ENCODE assay signal across 17 cellular contexts in the genomic region with DNA sequence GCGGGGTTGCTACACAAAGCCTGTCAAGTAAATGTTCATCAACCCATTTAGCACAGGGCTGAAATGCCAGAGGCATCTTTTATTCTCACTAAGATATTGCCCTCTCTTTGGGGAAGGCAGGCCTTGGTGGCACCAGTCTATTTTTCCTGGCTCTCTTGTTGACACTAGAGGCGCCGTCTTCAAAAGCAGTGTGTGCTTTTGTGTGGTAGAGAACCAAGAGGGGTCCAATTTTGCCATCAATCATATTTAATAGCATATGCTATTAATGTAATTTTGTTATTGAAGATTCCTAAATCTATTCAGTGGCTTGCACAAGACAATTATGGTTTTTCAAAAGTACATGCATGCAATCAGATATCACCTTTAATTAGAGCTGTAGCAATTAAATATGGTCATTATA.
DNase-seq lines count a peak whose midpoint lies in the region; TF ChIP-seq lines count a peak whose summit lies in the region.
"Had no signal": no experiment of that assay in that cellular context is flagged by ENCODE, and none has a peak within 500 bp of the region (broad histone marks: within the 10 kb centered on the region; RNA-seq: fewer than 3 reads in every experiment).

No MANE protein-coding gene starts in this region.

- H2BK20ac ChIP-seq in H9 (ENCODE audit: low read depth, low read length, poor library complexity, severe bottlenecking) = no peak overlapping the region

- H4K8ac ChIP-seq in H9 (replicated peaks; ENCODE audit: insufficient read length, low read depth, low read length) = no peak overlapping the region

- no peaks in the 10 kb centered on the region for H3K27me3 ChIP-seq in H9 (ENCODE audit: insufficient read depth, low read length)
- H3K27me3 ChIP-seq in CD8-positive, alpha-beta memory T cell (ENCODE audit: insufficient read depth, low read length, poor library complexity, severe bottlenecking) = no peaks in the 10 kb centered on the region

- no peak overlapping the region for H3K56ac ChIP-seq in H9 (ENCODE audit: insufficient read length, low read depth, low read length)

- H3K4me2 ChIP-seq in H9 (ENCODE audit: insufficient read depth, insufficient read length, low read length) = no peak overlapping the region
- H3K4me2 ChIP-seq: GM23338 had no signal

- no peak overlapping the region for H3K23ac ChIP-seq in H9 (ENCODE audit: insufficient read length, low read depth, low read length)

- no peak overlapping the region for H3K4me3 Mint-ChIP-seq in H9
- H3K4me3 Mint-ChIP-seq in CD8-positive, alpha-beta memory T cell = no peak overlapping the region
- H3K4me3 Mint-ChIP-seq: GM23338, HFFc6 had no signal

- no peak overlapping the region for H3K4ac ChIP-seq in H9 (ENCODE audit: low read depth, low read length)

- H3K36me3 ChIP-seq in CD8-positive, alpha-beta memory T cell (ENCODE audit: insufficient read depth, low read length) = no peaks in the 10 kb centered on the region
- H3K36me3 ChIP-seq: BE2C had no signal

- H4K20me1 ChIP-seq in H9 (ENCODE audit: control insufficient read depth, insufficient read depth, insufficient read length) = no peaks in the 10 kb centered on the region

- H2BK120ac ChIP-seq in H9 (ENCODE audit: low read depth, low read length, poor library complexity, severe bottlenecking) = no peak overlapping the region

- H2AK5ac ChIP-seq in H9 (ENCODE audit: insufficient read length, low read length) = no peak overlapping the region

- no peaks in the 10 kb centered on the region for H3K36me3 Mint-ChIP-seq in H9 (ENCODE audit: insufficient read depth in 1 of 3, low read depth in 3 of 3)
- peaks cover 0 to 2% (median 0%) of the 10 kb centered on the region in 3 donors for H3K36me3 Mint-ChIP-seq in CD8-positive, alpha-beta memory T cell
- H3K36me3 Mint-ChIP-seq: CD4-positive, CD25-positive, alpha-beta regulatory T cell had no signal

- DNase-seq in COR-L47 (lab: John Stamatoyannopoulos, UW) (peak; percentile 46), H9 (no peak), NCI-H69 (lab: John Stamatoyannopoulos, UW) (peak; percentile 78), retina (peak; percentile 58), NOMO-1 (lab: John Stamatoyannopoulos, UW; ENCODE audit: unreplicated experiment in 2 of 2) (no peak)
- no peak for DNase-seq in CD8-positive, alpha-beta memory T cell
- no peak for DNase-seq in stimulated activated CD4-positive, alpha-beta T cell treated with anti-CD3 and anti-CD28 coated beads, Interleukin-1b, Interleukin-23, amount 100 ng/mL, for 48 hours
- DNase-seq: ACHN; BE2C; C1 segment of cervical spinal cord; CD4-positive, CD25-positive, alpha-beta regulatory T cell; DMS153; DMS79; GDM1; HFFc6; IMR-90 had no signal

- no peak overlapping the region for H3K27ac Mint-ChIP-seq in H9
- H3K27ac Mint-ChIP-seq in CD8-positive, alpha-beta memory T cell = no peak overlapping the region
- H3K27ac Mint-ChIP-seq: CD4-positive, CD25-positive, alpha-beta regulatory T cell; GM23338; HFFc6 had no signal

- H3K27ac ChIP-seq in H9 (ENCODE audit: insufficient read length, low read depth, low read length) = no peak overlapping the region
- no peak overlapping the region for H3K27ac ChIP-seq in CD8-positive, alpha-beta memory T cell (ENCODE audit: low read depth, low read length)

- no peak overlapping the region for H2BK12ac ChIP-seq in H9 (ENCODE audit: insufficient read length, low read depth, low read length)

- H2BK15ac ChIP-seq in H9 (ENCODE audit: low read depth, low read length) = no peak overlapping the region

- no peak overlapping the region for H2BK5ac ChIP-seq in H9 (ENCODE audit: insufficient read length, low read length)

- no peak overlapping the region for H4K5ac ChIP-seq in H9 (ENCODE audit: insufficient read length, low read depth, low read length)

- H4K91ac ChIP-seq in H9 (ENCODE audit: insufficient read length, low read depth, low read length) = no peak overlapping the region

- H3K23me2 ChIP-seq in H9 (ENCODE audit: insufficient read length, low read depth, low read length, poor library complexity, severe bottlenecking) = no peaks in the 10 kb centered on the region

- no peaks in the 10 kb centered on the region for H3K79me1 ChIP-seq in H9 (ENCODE audit: insufficient read depth, low read depth, low read length, poor library complexity, severe bottlenecking)

- POLR2A ChIA-PET in CD8-positive, alpha-beta memory T cell (lab: Charles Lee) = no interaction called here

- H3K4me3 ChIP-seq in CD8-positive, alpha-beta memory T cell (ENCODE audit: low read length) = no peak overlapping the region
- H3K4me3 ChIP-seq: GM23338 had no signal

- TF ChIP-seq CTCF in H9 (conservative IDR thresholded peaks at IDR 0.05) = 0 out of 3 replicates have a peak, but pooled peaks have one; percentile 17

- WGBS in H9 (ENCODE audit: extremely low coverage, insufficient read length, low lambda C conversion rate) = no CpG with 5 or more reads among the region's 3 CpGs

- H3K4me1 ChIP-seq in H9 (ENCODE audit: insufficient read depth, low read length) = no peaks in the 10 kb centered on the region
- H3K4me1 ChIP-seq in CD8-positive, alpha-beta memory T cell (ENCODE audit: insufficient read depth, low read length) = no peaks in the 10 kb centered on the region
- H3K4me1 ChIP-seq: BE2C had no signal

- no peak overlapping the region for H3K9ac ChIP-seq in H9 (ENCODE audit: extremely low read depth, insufficient read length, low read length)

- no peak overlapping the region for H3T11ph ChIP-seq in H9 (ENCODE audit: low read length)

- H2AFZ ChIP-seq in H9 (ENCODE audit: low read length) = no peak overlapping the region
- H2AFZ ChIP-seq: GM23338 had no signal

- H3K9me3 Mint-ChIP-seq in H9 = no peaks in the 10 kb centered on the region
- peaks cover 5 to 18% (median 12%) of the 10 kb centered on the region in 5 donors for H3K9me3 Mint-ChIP-seq in CD8-positive, alpha-beta memory T cell
- H3K9me3 Mint-ChIP-seq: GM23338, HFFc6 had no signal

- peaks cover 20 to 37% of the 10 kb centered on the region in 2 experiments for H3K4me1 Mint-ChIP-seq in H9
- no peaks in the 10 kb centered on the region for H3K4me1 Mint-ChIP-seq in CD8-positive, alpha-beta memory T cell
- H3K4me1 Mint-ChIP-seq: CD4-positive, CD25-positive, alpha-beta regulatory T cell had no signal

- H3K27me3 Mint-ChIP-seq in H9 (ENCODE audit: low read depth) = peaks cover 13% of the 10 kb centered on the region
- peaks cover 0 to 1% of the 10 kb centered on the region in 2 donors for H3K27me3 Mint-ChIP-seq in CD8-positive, alpha-beta memory T cell
- H3K27me3 Mint-ChIP-seq: CD4-positive, CD25-positive, alpha-beta regulatory T cell had no signal

- H3K9me3 ChIP-seq in H9 (ENCODE audit: control insufficient read depth, low read depth, low read length) = no peaks in the 10 kb centered on the region
- no peaks in the 10 kb centered on the region for H3K9me3 ChIP-seq in CD8-positive, alpha-beta memory T cell (ENCODE audit: low read length)
- H3K9me3 ChIP-seq: BE2C had no signal

- H3K14ac ChIP-seq in H9 (ENCODE audit: insufficient read depth, low read length) = no peak overlapping the region

- H3K18ac ChIP-seq in H9 (ENCODE audit: insufficient read length, low read depth, low read length) = no peak overlapping the region

- CTCF ChIA-PET in CD8-positive, alpha-beta memory T cell (lab: Charles Lee) = no interaction called here

- no peaks in the 10 kb centered on the region for H3K79me2 ChIP-seq in H9 (ENCODE audit: insufficient read depth, low read length)

Comparison
In these comparisons a context has a peak if more than half of its experiments do, and no peak if none do; other contexts are left out.
1. DNase-seq: peak in COR-L47 (single experiment), NCI-H69 (single experiment) and retina (single experiment); none in H9 (single experiment), CD8-positive, alpha-beta memory T cell (0 of 5), NOMO-1 (0 of 2) and stimulated activated CD4-positive, alpha-beta T cell treated with anti-CD3 and anti-CD28 coated beads, Interleukin-1b, Interleukin-23, amount 100 ng/mL, for 48 hours (single experiment).